10 cellular contexts compared by ENCODE assay signal in genomic region chr6:125273965-125274364, GRCh38. TPM values are rescaled to one million over a fixed set of nuclear protein-coding genes. Genes with fewer than 3 reads are reported as not detected.
DNase-seq lines count a peak whose midpoint lies in the region; ATAC-seq lines count a peak whose summit lies in the region.
"Had no signal": no experiment of that assay in that cellular context is flagged by ENCODE, and none has a peak within 500 bp of the region (broad histone marks: within the 10 kb centered on the region; RNA-seq: fewer than 3 reads in every experiment).

No MANE protein-coding gene starts in this region.

- H3K4me3 Mint-ChIP-seq in immature natural killer cell, result no peak overlapping the region
- H3K4me3 Mint-ChIP-seq in activated T-helper 1 cell treated with anti-CD3 and anti-CD28 coated beads, Interleukin-12 subunit alpha, Interleukin-12 subunit beta, Interleukin-2, Interleukin-4 antibody, amounts not matched to agents 30 ng/mL and 10 ng/mL and 1 ng/mL, durations not matched to agents 14 hours and 24 hours and 36 hours, result no peak overlapping the region
- H3K4me3 Mint-ChIP-seq: natural killer cell had no signal

- H3K9me3 Mint-ChIP-seq in immature natural killer cell, result peaks cover 0 to 2% (median 0%) of the 10 kb centered on the region in 6 donors
- no peaks in the 10 kb centered on the region for H3K9me3 Mint-ChIP-seq in activated T-helper 1 cell treated with anti-CD3 and anti-CD28 coated beads, Interleukin-12 subunit alpha, Interleukin-12 subunit beta, Interleukin-2, Interleukin-4 antibody, amounts not matched to agents 30 ng/mL and 10 ng/mL and 1 ng/mL, durations not matched to agents 14 hours and 24 hours and 36 hours
- H3K9me3 Mint-ChIP-seq: natural killer cell had no signal

- peak overlapping the region; percentile 7 for H3K18ac ChIP-seq in neuronal stem cell (ENCODE audit: low read length)

- peaks cover 17 to 44% (median 19%) of the 10 kb centered on the region in 3 donors for H3K36me3 Mint-ChIP-seq in immature natural killer cell
- peaks cover 22% of the 10 kb centered on the region for H3K36me3 Mint-ChIP-seq in activated T-helper 1 cell treated with anti-CD3 and anti-CD28 coated beads, Interleukin-12 subunit alpha, Interleukin-12 subunit beta, Interleukin-2, Interleukin-4 antibody, amounts not matched to agents 30 ng/mL and 10 ng/mL and 1 ng/mL, durations not matched to agents 14 hours and 24 hours and 36 hours (ENCODE audit: low read depth)

- no peak for ATAC-seq in GM18511 (IDR thresholded peaks at IDR 0.05; ENCODE audit: unreplicated experiment)
- ATAC-seq: natural killer cell had no signal

- H3K36me3 ChIP-seq in neuronal stem cell (replicated peaks in 1 of 2; ENCODE audit: control insufficient read depth in 2 of 2, insufficient read depth in 2 of 2, low read length in 2 of 2), result peaks cover 20 to 44% of the 10 kb centered on the region in 2 donors

- no peak overlapping the region for H3K23ac ChIP-seq in neuronal stem cell (ENCODE audit: low read depth, low read length, poor library complexity)

- H2BK5ac ChIP-seq in neuronal stem cell (ENCODE audit: low read length), result no peak overlapping the region

- H3K9ac ChIP-seq in neuronal stem cell (ENCODE audit: low read depth, low read length, poor library complexity), result peak overlapping the region; percentile 14

- no peaks in the 10 kb centered on the region for H3K9me3 ChIP-seq in neuronal stem cell (replicated peaks in 1 of 2; ENCODE audit: control insufficient read depth in 2 of 2, insufficient read depth in 1 of 2, low read depth in 1 of 2, low read length in 2 of 2)

- H3K4me1 ChIP-seq in neuronal stem cell (ENCODE audit: control insufficient read depth in 2 of 2, insufficient read depth in 1 of 2, low read depth in 1 of 2, low read length in 2 of 2), result peaks cover 0 to 9% of the 10 kb centered on the region in 2 donors

- peaks cover 0 to under 1% (median 0%) of the 10 kb centered on the region in 3 donors for H3K27me3 Mint-ChIP-seq in immature natural killer cell (ENCODE audit: low read depth in 3 of 3)
- no peaks in the 10 kb centered on the region for H3K27me3 Mint-ChIP-seq in activated T-helper 1 cell treated with anti-CD3 and anti-CD28 coated beads, Interleukin-12 subunit alpha, Interleukin-12 subunit beta, Interleukin-2, Interleukin-4 antibody, amounts not matched to agents 30 ng/mL and 10 ng/mL and 1 ng/mL, durations not matched to agents 14 hours and 24 hours and 36 hours (ENCODE audit: insufficient read depth)

- no peak overlapping the region for H3K27ac ChIP-seq in neuronal stem cell (replicated peaks; ENCODE audit: low read length)

- H2BK12ac ChIP-seq in neuronal stem cell (ENCODE audit: low read length), result no peak overlapping the region

- peaks cover 56 to 63% of the 10 kb centered on the region in 2 donors for H3K4me1 Mint-ChIP-seq in immature natural killer cell
- peaks cover 14% of the 10 kb centered on the region for H3K4me1 Mint-ChIP-seq in activated T-helper 1 cell treated with anti-CD3 and anti-CD28 coated beads, Interleukin-12 subunit alpha, Interleukin-12 subunit beta, Interleukin-2, Interleukin-4 antibody, amounts not matched to agents 30 ng/mL and 10 ng/mL and 1 ng/mL, durations not matched to agents 14 hours and 24 hours and 36 hours (ENCODE audit: low read depth)

- peak overlapping the region in 2 of 6 donors; percentile 31 to 34 for H3K27ac Mint-ChIP-seq in immature natural killer cell
- H3K27ac Mint-ChIP-seq in activated T-helper 1 cell treated with anti-CD3 and anti-CD28 coated beads, Interleukin-12 subunit alpha, Interleukin-12 subunit beta, Interleukin-2, Interleukin-4 antibody, amounts not matched to agents 30 ng/mL and 10 ng/mL and 1 ng/mL, durations not matched to agents 14 hours and 24 hours and 36 hours, result no peak overlapping the region

- no peak overlapping the region for H2BK120ac ChIP-seq in neuronal stem cell (ENCODE audit: low read depth, low read length)

- H3K4me2 ChIP-seq in neuronal stem cell (ENCODE audit: insufficient read depth, low read length, poor library complexity, severe bottlenecking), result no peak overlapping the region

- H2AFZ ChIP-seq in neuronal stem cell (ENCODE audit: low read length), result no peak overlapping the region

- no peak overlapping the region for H2BK15ac ChIP-seq in neuronal stem cell (ENCODE audit: low read length)

- no peak overlapping the region for H3K4me3 ChIP-seq in neuronal stem cell (ENCODE audit: low read length in 2 of 2)

- WGBS in neuronal stem cell (ENCODE audit: extremely low coverage in 2 of 2, insufficient read length in 2 of 2, insufficient replicate concordance in 1 of 2), 2 donors, result no CpG with 5 or more reads among the region's 7 CpGs

- H3K4ac ChIP-seq in neuronal stem cell (ENCODE audit: low read length), result no peak overlapping the region

- peak; percentile 45 for DNase-seq in HCEC 1CT
- peak; percentile 25 for DNase-seq in NCI-H460 (ENCODE audit: extremely low read depth, low read depth)
- DNase-seq in cerebellar cortex (ENCODE audit: low spot score), result peak; percentile 73
- DNase-seq in neuronal stem cell (ENCODE audit: low spot score), result no peak
- no peak for DNase-seq in immature natural killer cell
- DNase-seq in hippocampal formation (lab: John Stamatoyannopoulos, UW), result no peak
- no peak for DNase-seq in activated T-helper 1 cell treated with anti-CD3 and anti-CD28 coated beads, Interleukin-12 subunit alpha, Interleukin-12 subunit beta, Interleukin-2, Interleukin-4 antibody, amounts not matched to agents 30 ng/mL and 10 ng/mL and 1 ng/mL, durations not matched to agents 14 hours and 24 hours and 36 hours (ENCODE audit: low spot score)
- DNase-seq: activated effector memory CD4-positive, alpha-beta T cell treated with anti-CD3 and anti-CD28 coated beads, Interleukin-2, amount 50 U/mL, for 16 hours; natural killer cell had no signal

- H4K91ac ChIP-seq in neuronal stem cell (ENCODE audit: low read depth, low read length, poor library complexity), result no peak overlapping the region

- H3K27me3 ChIP-seq in neuronal stem cell (ENCODE audit: control insufficient read depth in 3 of 3, insufficient read depth in 3 of 3, low read depth in 1 of 3, low read length in 3 of 3), result no peaks in the 10 kb centered on the region

- H4K8ac ChIP-seq in neuronal stem cell (ENCODE audit: low read depth, low read length), result no peak overlapping the region

- no peak overlapping the region for H2AK5ac ChIP-seq in neuronal stem cell (ENCODE audit: low read depth, low read length)

- H3K79me1 ChIP-seq in neuronal stem cell (ENCODE audit: low read depth, low read length), result no peaks in the 10 kb centered on the region

- no peak overlapping the region for H3K14ac ChIP-seq in neuronal stem cell (ENCODE audit: low read length)

- intact Hi-C loops in activated T-helper 1 cell treated with anti-CD3 and anti-CD28 coated beads, Interleukin-12 subunit alpha, Interleukin-12 subunit beta, Interleukin-2, Interleukin-4 antibody, amounts not matched to agents 30 ng/mL and 10 ng/mL and 1 ng/mL, durations not matched to agents 14 hours and 24 hours and 36 hours (cut with micrococcal nuclease), result no loop called here

RNA-seq across cellular contexts. Expression of gene HDDC2, which starts 27.8 kb away (rescaled TPM):
- total RNA-seq in NCI-H460 (2014; rRNA removed; shearing (Covaris generic)), result 152 and 159 TPM in 2 replicates
- 69.6 and 121 TPM in 2 replicates for polyA plus RNA-seq in NCI-H460 (2014; cell fraction: nucleus; rRNA removed)
- 66.0 TPM for polyA plus RNA-seq in neuronal stem cell (2013, experiment 1 of 2)
- 65.0 TPM for polyA plus RNA-seq in neuronal stem cell (2013, experiment 2 of 2)
- 100 to 1,000 TPM; 175 to 238 (median 228) TPM for polyA plus RNA-seq in immature natural killer cell
- 79.7 and 82.4 TPM in 2 replicates for total RNA-seq in activated T-helper 1 cell treated with anti-CD3 and anti-CD28 coated beads, Interleukin-12 subunit alpha, Interleukin-12 subunit beta, Interleukin-2, Interleukin-4 antibody, amounts not matched to agents 30 ng/mL and 10 ng/mL and 1 ng/mL, durations not matched to agents 14 hours and 24 hours and 36 hours

Comparison
In these comparisons a context has a peak if more than half of its experiments do, and no peak if none do; other contexts are left out.
1. DNase-seq: peak in HCEC 1CT (single experiment), NCI-H460 (single experiment) and cerebellar cortex (single experiment); none in neuronal stem cell (single experiment), immature natural killer cell (0 of 3), hippocampal formation (0 of 2) and activated T-helper 1 cell treated with anti-CD3 and anti-CD28 coated beads, Interleukin-12 subunit alpha, Interleukin-12 subunit beta, Interleukin-2, Interleukin-4 antibody, amounts not matched to agents 30 ng/mL and 10 ng/mL and 1 ng/mL, durations not matched to agents 14 hours and 24 hours and 36 hours (single experiment).